12 cellular contexts compared by ENCODE assay signal in the genomic region with DNA sequence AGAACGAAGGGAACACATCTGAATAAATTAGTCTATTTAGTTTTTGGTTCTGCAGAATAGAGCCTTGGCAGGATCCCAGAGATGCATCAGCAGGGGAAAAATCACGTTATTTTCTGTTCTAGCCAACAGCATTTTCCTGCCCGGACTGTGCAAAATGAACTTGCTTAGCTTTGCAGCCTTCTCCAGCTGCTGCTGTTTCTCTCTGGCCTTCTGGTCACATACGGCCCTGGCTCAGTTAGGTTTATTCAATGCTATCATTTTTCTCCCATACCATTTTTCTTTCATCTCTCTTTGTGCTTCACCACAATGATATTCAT.
DNase-seq lines count a peak whose midpoint lies in the region; ATAC-seq and TF ChIP-seq lines count a peak whose summit lies in the region.
"Had no signal": no experiment of that assay in that cellular context is flagged by ENCODE, and none has a peak within 500 bp of the region (broad histone marks: within the 10 kb centered on the region; RNA-seq: fewer than 3 reads in every experiment).

No MANE protein-coding gene starts in this region.

- no peak overlapping the region for H3K4me3 Mint-ChIP-seq in GM23338
- peak overlapping the region; percentile 77 for H3K4me3 Mint-ChIP-seq in activated naive CD8-positive, alpha-beta T cell treated with anti-CD3 and anti-CD28 coated beads for 36 hours

- H3K27me3 ChIP-seq in GM23338 (ENCODE audit: insufficient read depth), result no peaks in the 10 kb centered on the region
- no peaks in the 10 kb centered on the region for H3K27me3 ChIP-seq in left lung
- H3K27me3 ChIP-seq in brain microvascular endothelial cell (replicated peaks), result no peaks in the 10 kb centered on the region
- no peaks in the 10 kb centered on the region for H3K27me3 ChIP-seq in neuronal stem cell (ENCODE audit: control insufficient read depth in 3 of 3, insufficient read depth in 3 of 3, low read depth in 1 of 3, low read length in 3 of 3)

- no peak overlapping the region for H3K18ac ChIP-seq in neuronal stem cell (ENCODE audit: low read length)

- H3K9me3 Mint-ChIP-seq in GM23338, result peaks cover 3% of the 10 kb centered on the region; the same call in 1 of the 3 replicates
- no peaks in the 10 kb centered on the region for H3K9me3 Mint-ChIP-seq in activated naive CD8-positive, alpha-beta T cell treated with anti-CD3 and anti-CD28 coated beads for 36 hours

- DNase-seq in AG08395 (ENCODE audit: low spot score) (peak; percentile 25), GM23338 (ENCODE audit: low spot score) (no peak), left lung (no peak), brain microvascular endothelial cell (no peak), GM10248 (ENCODE audit: extremely low spot score) (no peak), neuronal stem cell (ENCODE audit: low spot score) (no peak)
- no peak for DNase-seq in activated naive CD8-positive, alpha-beta T cell treated with anti-CD3 and anti-CD28 coated beads for 36 hours
- DNase-seq: activated CD4-positive, alpha-beta T cell treated with anti-CD3 and anti-CD28 coated beads, Interleukin-2, amount 50 U/mL, for 4 hours; immature natural killer cell; NCI-H524; stimulated activated CD4-positive, alpha-beta T cell treated with anti-CD3 and anti-CD28 coated beads, Interleukin-2, amount 100 ng/mL, for 48 hours had no signal

- H3K36me3 Mint-ChIP-seq in GM23338 (ENCODE audit: low read depth), result no peaks in the 10 kb centered on the region
- peaks cover 2% of the 10 kb centered on the region for H3K36me3 Mint-ChIP-seq in activated naive CD8-positive, alpha-beta T cell treated with anti-CD3 and anti-CD28 coated beads for 36 hours
- H3K36me3 Mint-ChIP-seq: immature natural killer cell had no signal

- no peaks in the 10 kb centered on the region for H3K79me2 ChIP-seq in GM23338 (replicated peaks; ENCODE audit: insufficient read depth)

- TF ChIP-seq CTCF in GM23338 (conservative IDR thresholded peaks at IDR 0.05; ENCODE audit: low read depth in 2 of 2), result no peak
- no peak for TF ChIP-seq CTCF in left lung (IDR thresholded peaks at IDR 0.05)
- TF ChIP-seq CTCF in brain microvascular endothelial cell (IDR thresholded peaks at IDR 0.05; ENCODE audit: low read depth, low read length, missing control alignments), result no peak
- no peak for TF ChIP-seq CTCF in GM10248 (IDR thresholded peaks at IDR 0.05; ENCODE audit: control extremely low read depth, extremely low read depth, low read depth, missing control alignments)

- H3K4me2 ChIP-seq in GM23338 (peak overlapping the region; percentile 14; the same call in 1 of the 2 replicates), neuronal stem cell (ENCODE audit: insufficient read depth, low read length, poor library complexity, severe bottlenecking) (no peak overlapping the region)

- in situ Hi-C loops in brain microvascular endothelial cell (cut with HindIII; ENCODE audit: low pct_ligation_motif_present, low sequenced_read_pairs), result no loop called here

- peaks cover 16% of the 10 kb centered on the region for H3K9me2 ChIP-seq in GM23338 (ENCODE audit: insufficient read depth)

- no peak overlapping the region for H2BK120ac ChIP-seq in neuronal stem cell (ENCODE audit: low read depth, low read length)

- no peak overlapping the region for H2BK5ac ChIP-seq in neuronal stem cell (ENCODE audit: low read length)

- no peak overlapping the region for H3K4ac ChIP-seq in neuronal stem cell (ENCODE audit: low read length)

- H3K9ac ChIP-seq in neuronal stem cell (ENCODE audit: low read depth, low read length, poor library complexity), result no peak overlapping the region

- no peak overlapping the region for H2AK5ac ChIP-seq in neuronal stem cell (ENCODE audit: low read depth, low read length)

- H2AFZ ChIP-seq in GM23338 (no peak overlapping the region), neuronal stem cell (ENCODE audit: low read length) (no peak overlapping the region)

- no peak overlapping the region for H4K8ac ChIP-seq in neuronal stem cell (ENCODE audit: low read depth, low read length)

- no peaks in the 10 kb centered on the region for H3K27me3 Mint-ChIP-seq in GM23338 (ENCODE audit: insufficient read depth, low read depth, poor library complexity)
- no peaks in the 10 kb centered on the region for H3K27me3 Mint-ChIP-seq in activated naive CD8-positive, alpha-beta T cell treated with anti-CD3 and anti-CD28 coated beads for 36 hours

- H2BK12ac ChIP-seq in neuronal stem cell (ENCODE audit: low read length), result no peak overlapping the region

- no peaks in the 10 kb centered on the region for H3K79me1 ChIP-seq in neuronal stem cell (ENCODE audit: low read depth, low read length)

- H4K91ac ChIP-seq in neuronal stem cell (ENCODE audit: low read depth, low read length, poor library complexity), result no peak overlapping the region

- H3K4me3 ChIP-seq in GM23338, result no peak overlapping the region
- no peak overlapping the region for H3K4me3 ChIP-seq in left lung
- no peak overlapping the region for H3K4me3 ChIP-seq in brain microvascular endothelial cell (ENCODE audit: low read depth, low read length)
- H3K4me3 ChIP-seq in neuronal stem cell (ENCODE audit: low read length in 2 of 2), result no peak overlapping the region

- no peak overlapping the region for H2BK15ac ChIP-seq in neuronal stem cell (ENCODE audit: low read length)

- H4K20me1 ChIP-seq in GM23338 (replicated peaks; ENCODE audit: insufficient read depth), result no peaks in the 10 kb centered on the region

- WGBS in neuronal stem cell (ENCODE audit: extremely low coverage in 2 of 2, insufficient read length in 2 of 2, insufficient replicate concordance in 1 of 2), 2 donors, result no CpG with 5 or more reads among the region's 4 CpGs

- CTCF ChIA-PET in GM10248 (lab: Yijun Ruan, JAX), result interaction anchor here (1.5 kb wide), 1 partner anchor 8 kb away, joined by 4 read pairs; no protein-coding TSS in a partner anchor

- no peak overlapping the region for H3K23ac ChIP-seq in neuronal stem cell (ENCODE audit: low read depth, low read length, poor library complexity)

- ATAC-seq in GM23338, result no peak
- peak; percentile 40 for ATAC-seq in left lung
- ATAC-seq in GM21529 (IDR thresholded peaks at IDR 0.05; ENCODE audit: unreplicated experiment), result no peak

- peak overlapping the region; percentile 76 for H3K27ac Mint-ChIP-seq in GM23338
- H3K27ac Mint-ChIP-seq in activated naive CD8-positive, alpha-beta T cell treated with anti-CD3 and anti-CD28 coated beads for 36 hours, result peak overlapping the region; percentile 99
- H3K27ac Mint-ChIP-seq: immature natural killer cell had no signal

- POLR2A ChIA-PET in GM10248 (lab: Yijun Ruan, JAX), result interaction anchor here (0.6 kb wide), 1 partner anchor 67 kb away, joined by 5 read pairs; no protein-coding TSS in a partner anchor

- no peak overlapping the region for H3K14ac ChIP-seq in neuronal stem cell (ENCODE audit: low read length)

- intact Hi-C loops in left lung (cut with DNase I), result no loop called here

- H3F3A ChIP-seq in GM23338 (replicated peaks; ENCODE audit: low read depth), result no peaks in the 10 kb centered on the region

- H3K4me1 ChIP-seq in GM23338 (ENCODE audit: insufficient read depth), result peaks cover 15% of the 10 kb centered on the region
- peaks cover 0 to 5% of the 10 kb centered on the region in 2 donors for H3K4me1 ChIP-seq in left lung
- H3K4me1 ChIP-seq in neuronal stem cell (ENCODE audit: control insufficient read depth in 2 of 2, insufficient read depth in 1 of 2, low read depth in 1 of 2, low read length in 2 of 2), result peaks cover 0 to 3% of the 10 kb centered on the region in 2 donors

- H3K27ac ChIP-seq in GM23338 (ENCODE audit: low read depth), result no peak overlapping the region
- H3K27ac ChIP-seq in left lung, result no peak overlapping the region
- H3K27ac ChIP-seq in brain microvascular endothelial cell, result no peak overlapping the region
- H3K27ac ChIP-seq in neuronal stem cell (replicated peaks; ENCODE audit: low read length), result no peak overlapping the region

- H3K36me3 ChIP-seq in GM23338 (ENCODE audit: insufficient read depth), result no peaks in the 10 kb centered on the region
- no peaks in the 10 kb centered on the region for H3K36me3 ChIP-seq in left lung
- no peaks in the 10 kb centered on the region for H3K36me3 ChIP-seq in brain microvascular endothelial cell (replicated peaks)
- H3K36me3 ChIP-seq in neuronal stem cell (replicated peaks in 1 of 2; ENCODE audit: control insufficient read depth in 2 of 2, insufficient read depth in 2 of 2, low read length in 2 of 2), result no peaks in the 10 kb centered on the region

- peaks cover 19% of the 10 kb centered on the region for H3K4me1 Mint-ChIP-seq in GM23338
- peaks cover 33% of the 10 kb centered on the region for H3K4me1 Mint-ChIP-seq in activated naive CD8-positive, alpha-beta T cell treated with anti-CD3 and anti-CD28 coated beads for 36 hours

- H3K9me3 ChIP-seq in left lung (no peaks in the 10 kb centered on the region), neuronal stem cell (replicated peaks in 1 of 2; ENCODE audit: control insufficient read depth in 2 of 2, insufficient read depth in 1 of 2, low read depth in 1 of 2, low read length in 2 of 2) (no peaks in the 10 kb centered on the region)

TF ChIP-seq in GM23338, 12 proteins besides CTCF, POLR2A, EP300 and RAD21:
- no peak for TF ChIP-seq POLR2AphosphoS5 (IDR thresholded peaks at IDR 0.05; ENCODE audit: low read depth)
- no peak for TF ChIP-seq ZNF114 (CRISPR knock-in tag; IDR thresholded peaks at IDR 0.05)
- no peak for TF ChIP-seq ETS1 (IDR thresholded peaks at IDR 0.05)
- no peak for TF ChIP-seq EZH2 (IDR thresholded peaks at IDR 0.05; ENCODE audit: low read depth, unreplicated experiment)
- TF ChIP-seq ZNF331 (CRISPR knock-in tag; IDR thresholded peaks at IDR 0.05; ENCODE audit: low read depth), result no peak
- no peak for TF ChIP-seq EZH2phosphoT487 (IDR thresholded peaks at IDR 0.05; ENCODE audit: unreplicated experiment)
- TF ChIP-seq JUNB (IDR thresholded peaks at IDR 0.05; ENCODE audit: unreplicated experiment), result no peak
- TF ChIP-seq STAT1 (IDR thresholded peaks at IDR 0.05; ENCODE audit: unreplicated experiment), result no peak
TF ChIP-seq in GM23338: peak in this region for 0.
